ENCODE assay signal across 9 cellular contexts in genomic region chr11:130449996-130450419, GRCh38. TPM values are rescaled to one million over a fixed set of nuclear protein-coding genes. Genes with fewer than 3 reads are reported as not detected.
A peak's percentile ranks its signal among the peaks of the same experiment; 100 is the strongest.
DNase-seq lines count a peak whose midpoint lies in the region; ATAC-seq and TF ChIP-seq lines count a peak whose summit lies in the region.
"Had no signal": no experiment of that assay in that cellular context is flagged by ENCODE, and none has a peak within 500 bp of the region (broad histone marks: within the 10 kb centered on the region; RNA-seq: fewer than 3 reads in every experiment).

No MANE protein-coding gene starts in this region.

- no peaks in the 10 kb centered on the region for H3K4me1 ChIP-seq in NT2/D1 (ENCODE audit: insufficient read depth, insufficient read length)

- peak overlapping the region in 8 of 59 donors; percentile 13 to 64 (median 51) for H3K27ac ChIP-seq in dorsolateral prefrontal cortex
- H3K27ac ChIP-seq: epithelial cell of prostate had no signal

- ATAC-seq in left lobe of liver (peak; percentile 12), GM21367 (IDR thresholded peaks at IDR 0.05; ENCODE audit: unreplicated experiment) (no peak), GM21576 (IDR thresholded peaks at IDR 0.05; ENCODE audit: unreplicated experiment) (no peak)

- H3K27me3 ChIP-seq in NT2/D1 (ENCODE audit: insufficient read depth, insufficient read length): peaks cover 75% of the 10 kb centered on the region
- peaks cover 0 to 28% (median 11%) of the 10 kb centered on the region in 45 donors for H3K27me3 ChIP-seq in dorsolateral prefrontal cortex

- no peaks in the 10 kb centered on the region for H3K36me3 ChIP-seq in NT2/D1 (ENCODE audit: insufficient read depth, insufficient read length, low read length)

- intact Hi-C loops in dorsolateral prefrontal cortex (cut with DNase I): no loop called here

- peak in 49 of 56 donors; percentile 13 to 58 (median 37) for TF ChIP-seq CTCF in dorsolateral prefrontal cortex (IDR thresholded peaks at IDR 0.05 in 54 of 56, conservative IDR thresholded peaks at IDR 0.05 in 2 of 56; ENCODE audit: low read depth in 1 of 56, partially characterized antibody in 56 of 56)

- H3K4me3 ChIP-seq in NT2/D1 (ENCODE audit: insufficient read length, low read depth) (peak overlapping the region; percentile 53), dorsolateral prefrontal cortex (peak overlapping the region; percentile 41 to 79 (median 64))

- peak; percentile 68 for DNase-seq in NT2/D1 (ENCODE audit: low read depth, low spot score)
- DNase-seq in dorsolateral prefrontal cortex: peak in 5 of 10 donors; percentile 33 to 68 (median 63)
- no peak for DNase-seq in left lobe of liver (ENCODE audit: low spot score)
- peak; percentile 48 for DNase-seq in stromal cell of bone marrow (ENCODE audit: low read depth)
- DNase-seq in NCI-H1105 treated with DMSO at 0.1 percent for 48 hours (lab: John Stamatoyannopoulos, UW): no peak
- DNase-seq in activated CD4-positive, alpha-beta T cell treated with anti-CD3 and anti-CD28 coated beads for 1 hour: no peak

- no peaks in the 10 kb centered on the region for H3K9me3 ChIP-seq in NT2/D1 (ENCODE audit: insufficient read depth, low read length)

- no peak overlapping the region for H3K9ac ChIP-seq in NT2/D1 (ENCODE audit: insufficient read length, low read depth)

RNA-seq across cellular contexts. Expression of gene ADAMTS15, which starts 1.6 kb away (rescaled TPM):
- total RNA-seq in dorsolateral prefrontal cortex (1 to 10 TPM in 27 of 120 experiments, under 1 TPM in 93; 0.21 to 2.5 (median 0.65) TPM), left lobe of liver (0.15 TPM)

RNA-seq across cellular contexts. Expression of gene ADAMTS8, which starts 21.6 kb away (rescaled TPM):
- total RNA-seq in dorsolateral prefrontal cortex: 10 to 100 TPM in 98 of 120 experiments, 1 to 10 TPM in 22; 6.8 to 26.1 (median 12.6) TPM
- 0.15 TPM for total RNA-seq in left lobe of liver

Comparison
In these comparisons a context has a peak if more than half of its experiments do, and no peak if none do; other contexts are left out.
1. DNase-seq: peak in NT2/D1 (single experiment) and stromal cell of bone marrow (single experiment); none in left lobe of liver (single experiment), NCI-H1105 treated with DMSO at 0.1 percent for 48 hours (single experiment) and activated CD4-positive, alpha-beta T cell treated with anti-CD3 and anti-CD28 coated beads for 1 hour (single experiment).